In genomic region chr6:28090902-28091586, GRCh38 we compare ENCODE assay signal across 13 cellular contexts. TPM values are rescaled to one million over a fixed set of nuclear protein-coding genes. Genes with fewer than 3 reads are reported as not detected.
DNase-seq lines count a peak whose midpoint lies in the region; ATAC-seq and TF ChIP-seq lines count a peak whose summit lies in the region.
"Had no signal": no experiment of that assay in that cellular context is flagged by ENCODE, and none has a peak within 500 bp of the region (broad histone marks: within the 10 kb centered on the region; RNA-seq: fewer than 3 reads in every experiment).

No MANE protein-coding gene starts in this region.

- H3K27me3 Mint-ChIP-seq in activated CD8-positive, alpha-beta memory T cell treated with anti-CD3 and anti-CD28 coated beads, Interleukin-2, amount 10 ng/mL, durations not matched to agents 7 days and 5 days = no peaks in the 10 kb centered on the region
- H3K27me3 Mint-ChIP-seq: stimulated activated memory B cell treated with anti-CD40 and anti-IgM and Interleukin-4, amounts not matched to agents 10 μg/mL and 1 μg/mL and 100 μg/mL, for 72 hours had no signal

- DNase-seq in AG10803 (ENCODE audit: low read depth) (no peak), globus pallidus (ENCODE audit: low spot score) (peak; percentile 18), GM10248 (ENCODE audit: extremely low spot score) (no peak), pons (ENCODE audit: low spot score) (no peak), NCI-H2081 treated with DMSO at 0.1 percent for 48 hours (lab: John Stamatoyannopoulos, UW) (no peak)
- DNase-seq in activated CD8-positive, alpha-beta memory T cell treated with anti-CD3 and anti-CD28 coated beads, Interleukin-2, amount 10 ng/mL, durations not matched to agents 7 days and 5 days = no peak
- DNase-seq: Calu3, MM.1S, NCI-H524 had no signal

- H3K4me3 ChIP-seq in AG10803 (ENCODE audit: low read length) (peak overlapping the region; percentile 51), rectal smooth muscle tissue (ENCODE audit: low read length) (peak overlapping the region; percentile 65)

- ATAC-seq in SK-N-SH treated with all-trans-retinoic acid at 6 μM for 48 hours = peak; percentile 85
- ATAC-seq in activated CD8-positive, alpha-beta memory T cell treated with anti-CD3 and anti-CD28 coated beads, Interleukin-2, amount 10 ng/mL, durations not matched to agents 7 days and 5 days = no peak
- ATAC-seq: stimulated activated memory B cell treated with anti-CD40 and anti-IgM and Interleukin-4, amounts not matched to agents 10 μg/mL and 1 μg/mL and 100 μg/mL, for 72 hours; WTC11 had no signal

- no peaks in the 10 kb centered on the region for H3K27me3 ChIP-seq in rectal smooth muscle tissue (ENCODE audit: control insufficient read depth, insufficient read depth, low read length)

- peaks cover 38% of the 10 kb centered on the region for H3K36me3 Mint-ChIP-seq in activated CD8-positive, alpha-beta memory T cell treated with anti-CD3 and anti-CD28 coated beads, Interleukin-2, amount 10 ng/mL, durations not matched to agents 7 days and 5 days

- H3K27ac Mint-ChIP-seq in activated CD8-positive, alpha-beta memory T cell treated with anti-CD3 and anti-CD28 coated beads, Interleukin-2, amount 10 ng/mL, durations not matched to agents 7 days and 5 days = no peak overlapping the region
- H3K27ac Mint-ChIP-seq: stimulated activated memory B cell treated with anti-CD40 and anti-IgM and Interleukin-4, amounts not matched to agents 10 μg/mL and 1 μg/mL and 100 μg/mL, for 72 hours; WTC11 had no signal

- CTCF ChIA-PET in GM10248 (lab: Yijun Ruan, JAX) = no interaction called here
- CTCF ChIA-PET in activated CD8-positive, alpha-beta memory T cell treated with anti-CD3 and anti-CD28 coated beads, Interleukin-2, amount 10 ng/mL, durations not matched to agents 7 days and 5 days (lab: Charles Lee) = no interaction called here

- H3K4me1 ChIP-seq in rectal smooth muscle tissue (ENCODE audit: control insufficient read depth, insufficient read depth, low read length) = no peaks in the 10 kb centered on the region

- no peak overlapping the region for H3K4me3 Mint-ChIP-seq in activated CD8-positive, alpha-beta memory T cell treated with anti-CD3 and anti-CD28 coated beads, Interleukin-2, amount 10 ng/mL, durations not matched to agents 7 days and 5 days
- H3K4me3 Mint-ChIP-seq: stimulated activated memory B cell treated with anti-CD40 and anti-IgM and Interleukin-4, amounts not matched to agents 10 μg/mL and 1 μg/mL and 100 μg/mL, for 72 hours; WTC11 had no signal

- POLR2A ChIA-PET in GM10248 (lab: Yijun Ruan, JAX) = no interaction called here

- H3K27ac ChIP-seq in rectal smooth muscle tissue (ENCODE audit: low read depth, low read length) = no peak overlapping the region

- H3K36me3 ChIP-seq in rectal smooth muscle tissue (ENCODE audit: control insufficient read depth, insufficient read depth, low read length) = peaks cover 12% of the 10 kb centered on the region

- H3K9ac ChIP-seq in rectal smooth muscle tissue (ENCODE audit: low read length) = no peak overlapping the region

- H3K4me1 Mint-ChIP-seq in activated CD8-positive, alpha-beta memory T cell treated with anti-CD3 and anti-CD28 coated beads, Interleukin-2, amount 10 ng/mL, durations not matched to agents 7 days and 5 days = no peaks in the 10 kb centered on the region
- H3K4me1 Mint-ChIP-seq: stimulated activated memory B cell treated with anti-CD40 and anti-IgM and Interleukin-4, amounts not matched to agents 10 μg/mL and 1 μg/mL and 100 μg/mL, for 72 hours; WTC11 had no signal

- H3K9me3 Mint-ChIP-seq in activated CD8-positive, alpha-beta memory T cell treated with anti-CD3 and anti-CD28 coated beads, Interleukin-2, amount 10 ng/mL, durations not matched to agents 7 days and 5 days (ENCODE audit: low read depth) = peaks cover 29% of the 10 kb centered on the region

- no peak for TF ChIP-seq CTCF in AG10803 (conservative IDR thresholded peaks at IDR 0.05; ENCODE audit: low read length)
- no peak for TF ChIP-seq CTCF in GM10248 (IDR thresholded peaks at IDR 0.05; ENCODE audit: control extremely low read depth, extremely low read depth, low read depth, missing control alignments)

TF ChIP-seq in SK-N-SH treated with all-trans-retinoic acid at 6 μM for 48 hours, 23 proteins besides CTCF, POLR2A, EP300 and RAD21:
- TF ChIP-seq ESRRG (CRISPR knock-in tag; IDR thresholded peaks at IDR 0.05) (no peak), RARB (CRISPR knock-in tag; IDR thresholded peaks at IDR 0.05) (no peak), PPARA (CRISPR knock-in tag; IDR thresholded peaks at IDR 0.05; ENCODE audit: borderline replicate concordance) (no peak), ZC3H10 (CRISPR knock-in tag; IDR thresholded peaks at IDR 0.05) (no peak), SNAI2 (CRISPR knock-in tag; IDR thresholded peaks at IDR 0.05) (no peak), OSR1 (CRISPR knock-in tag; IDR thresholded peaks at IDR 0.05) (no peak), ZFP3 (CRISPR knock-in tag; IDR thresholded peaks at IDR 0.05) (no peak), ARNTL (CRISPR knock-in tag; IDR thresholded peaks at IDR 0.05; ENCODE audit: borderline replicate concordance, low read depth) (no peak), TCF4 (CRISPR knock-in tag; IDR thresholded peaks at IDR 0.05; ENCODE audit: borderline replicate concordance) (no peak), ZFP30 (CRISPR knock-in tag; IDR thresholded peaks at IDR 0.05) (no peak), TOX (CRISPR knock-in tag; IDR thresholded peaks at IDR 0.05; ENCODE audit: borderline replicate concordance) (no peak), ZNF8 (CRISPR knock-in tag; IDR thresholded peaks at IDR 0.05) (no peak)

RNA-seq across cellular contexts. Expression of gene ZNF165, which starts 10.7 kb away (rescaled TPM):
- under 1 TPM; 0.61 to 0.70 TPM for total RNA-seq in activated CD8-positive, alpha-beta memory T cell treated with anti-CD3 and anti-CD28 coated beads, Interleukin-2, amount 10 ng/mL, durations not matched to agents 7 days and 5 days

RNA-seq across cellular contexts. Expression of gene ZSCAN16, which starts 33.4 kb away (rescaled TPM):
- total RNA-seq in activated CD8-positive, alpha-beta memory T cell treated with anti-CD3 and anti-CD28 coated beads, Interleukin-2, amount 10 ng/mL, durations not matched to agents 7 days and 5 days = 1 to 10 TPM; 4.6 to 7.5 TPM

RNA-seq across cellular contexts. Expression of gene ZKSCAN8, which starts 50.6 kb away (rescaled TPM):
- total RNA-seq in activated CD8-positive, alpha-beta memory T cell treated with anti-CD3 and anti-CD28 coated beads, Interleukin-2, amount 10 ng/mL, durations not matched to agents 7 days and 5 days = 10 to 100 TPM; 21.4 to 21.8 TPM
